8 cellular contexts compared by ENCODE assay signal in the genomic region with DNA sequence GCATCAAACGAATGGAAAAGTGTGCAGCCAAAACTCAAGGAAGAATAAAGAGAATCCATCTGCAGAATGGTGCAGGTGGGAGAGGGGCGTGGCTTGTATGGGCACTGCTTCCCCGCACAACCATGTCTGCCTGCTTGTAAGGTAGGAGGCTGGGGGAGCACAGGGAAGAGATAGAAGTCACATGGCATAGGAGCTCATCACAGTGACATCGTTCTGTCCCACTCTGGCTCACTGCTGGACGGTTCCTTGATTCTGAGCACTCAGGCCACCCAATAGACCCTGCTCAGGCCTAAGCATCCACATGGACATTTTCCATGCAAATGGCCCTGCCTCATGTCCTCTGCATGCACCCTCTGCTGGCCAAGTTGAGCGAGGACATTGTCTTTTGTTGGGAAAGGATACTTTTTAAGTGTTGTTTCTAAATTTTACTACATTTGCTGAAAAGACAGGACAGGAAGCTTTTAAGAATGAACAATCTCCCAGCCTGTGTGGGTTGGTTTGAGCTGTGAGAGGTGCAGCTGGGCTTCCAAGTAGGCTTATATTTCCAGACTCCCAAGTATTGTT. TPM values are rescaled to one million over a fixed set of nuclear protein-coding genes. Genes with fewer than 3 reads are reported as not detected.
DNase-seq lines count a peak whose midpoint lies in the region; ATAC-seq lines count a peak whose summit lies in the region.

No MANE protein-coding gene starts in this region.

- no peaks in the 10 kb centered on the region for H3K36me3 Mint-ChIP-seq in activated T-cell treated with anti-CD3 and anti-CD28 coated beads, Interleukin-2, amount 50 U/mL, for 72 hours (ENCODE audit: insufficient read depth in 2 of 2)

- ATAC-seq in esophagus mucosa = no peak
- ATAC-seq in activated T-cell treated with anti-CD3 and anti-CD28 coated beads, Interleukin-2, amount 50 U/mL, for 72 hours (replicated peaks in 1 of 2) = no peak
- ATAC-seq in GM19395 (IDR thresholded peaks at IDR 0.05; ENCODE audit: unreplicated experiment) = no peak

- H3K9me3 Mint-ChIP-seq in activated T-cell treated with anti-CD3 and anti-CD28 coated beads, Interleukin-2, amount 50 U/mL, for 72 hours = no peaks in the 10 kb centered on the region

- H3K4me1 Mint-ChIP-seq in activated T-cell treated with anti-CD3 and anti-CD28 coated beads, Interleukin-2, amount 50 U/mL, for 72 hours (ENCODE audit: low read depth) = peaks cover 9% of the 10 kb centered on the region

- peak; percentile 6 for DNase-seq in stimulated activated CD4-positive, alpha-beta T cell treated with anti-CD3 and anti-CD28 coated beads, Interleukin-15, amount 100 ng/mL, for 24 hours
- no peak for DNase-seq in stimulated activated CD4-positive, alpha-beta T cell treated with anti-CD3 and anti-CD28 coated beads, Interleukin-1b, Interleukin-23, amount 100 ng/mL, for 48 hours
- peak; percentile 25 for DNase-seq in RKO (ENCODE audit: low spot score)
- DNase-seq in foreskin melanocyte = peak; percentile 32
- no peak for DNase-seq in NCI-H2107 (lab: John Stamatoyannopoulos, UW)
- no peak for DNase-seq in activated T-cell treated with anti-CD3 and anti-CD28 coated beads, Interleukin-2, amount 50 U/mL, for 72 hours

- H3K27ac Mint-ChIP-seq in activated T-cell treated with anti-CD3 and anti-CD28 coated beads, Interleukin-2, amount 50 U/mL, for 72 hours = no peak overlapping the region

- H3K27me3 Mint-ChIP-seq in activated T-cell treated with anti-CD3 and anti-CD28 coated beads, Interleukin-2, amount 50 U/mL, for 72 hours (ENCODE audit: low read depth) = peaks cover 37% of the 10 kb centered on the region

- H3K4me3 Mint-ChIP-seq in activated T-cell treated with anti-CD3 and anti-CD28 coated beads, Interleukin-2, amount 50 U/mL, for 72 hours = no peak overlapping the region

RNA-seq across cellular contexts. Expression of gene MYLK, which starts 3.1 kb away (rescaled TPM):
- 16.6 TPM for total RNA-seq in esophagus mucosa
- not detected for total RNA-seq in activated T-cell treated with anti-CD3 and anti-CD28 coated beads, Interleukin-2, amount 50 U/mL, for 72 hours

Comparison
In these comparisons a context has a peak if more than half of its experiments do, and no peak if none do; other contexts are left out.
1. DNase-seq: peak in stimulated activated CD4-positive, alpha-beta T cell treated with anti-CD3 and anti-CD28 coated beads, Interleukin-15, amount 100 ng/mL, for 24 hours (single experiment), RKO (single experiment) and foreskin melanocyte (single experiment); none in stimulated activated CD4-positive, alpha-beta T cell treated with anti-CD3 and anti-CD28 coated beads, Interleukin-1b, Interleukin-23, amount 100 ng/mL, for 48 hours (single experiment), NCI-H2107 (single experiment) and activated T-cell treated with anti-CD3 and anti-CD28 coated beads, Interleukin-2, amount 50 U/mL, for 72 hours (0 of 2).
2. RNA of gene MYLK, which starts 3.1 kb away (total RNA-seq): 16.6 TPM in esophagus mucosa (single experiment); not detected in activated T-cell treated with anti-CD3 and anti-CD28 coated beads, Interleukin-2, amount 50 U/mL, for 72 hours; every median in the first group is over 10 times any median in the second.